ENCODE assay signal across 9 cellular contexts in the genomic region with DNA sequence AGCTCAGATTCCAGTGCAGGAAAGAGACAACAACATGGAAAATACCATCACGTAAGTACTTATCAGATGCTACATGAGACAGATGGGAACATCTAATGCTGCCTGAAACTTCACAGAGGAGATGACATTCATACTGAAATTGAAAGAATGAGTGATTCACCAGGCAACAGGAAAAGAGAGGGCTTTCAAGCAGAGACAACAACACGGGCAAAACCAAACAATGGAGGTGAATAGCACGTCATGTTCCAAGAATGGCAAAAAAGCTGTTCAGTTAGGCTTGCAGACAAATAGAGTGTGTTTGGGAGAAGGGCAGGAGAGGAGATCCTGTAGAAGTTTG. TPM values are rescaled to one million over a fixed set of nuclear protein-coding genes. Genes with fewer than 3 reads are reported as not detected.
A peak's percentile ranks its signal among the peaks of the same experiment; 100 is the strongest.
DNase-seq lines count a peak whose midpoint lies in the region; ATAC-seq, FAIRE-seq and TF ChIP-seq lines count a peak whose summit lies in the region.
"Had no signal": no experiment of that assay in that cellular context is flagged by ENCODE, and none has a peak within 500 bp of the region (broad histone marks: within the 10 kb centered on the region; RNA-seq: fewer than 3 reads in every experiment).

No MANE protein-coding gene starts in this region.

- H3K4me3 Mint-ChIP-seq in endodermal cell: no peak overlapping the region

- H3K27me3 ChIP-seq in endodermal cell (ENCODE audit: control insufficient read depth, insufficient read depth, low read length, poor library complexity, severe bottlenecking): no peaks in the 10 kb centered on the region
- no peaks in the 10 kb centered on the region for H3K27me3 ChIP-seq in upper lobe of right lung
- H3K27me3 ChIP-seq: uterus had no signal

- no peaks in the 10 kb centered on the region for H3K9me3 Mint-ChIP-seq in endodermal cell

- no peaks in the 10 kb centered on the region for H3K36me3 ChIP-seq in endodermal cell (ENCODE audit: control insufficient read depth, insufficient read depth, low read length)
- no peaks in the 10 kb centered on the region for H3K36me3 ChIP-seq in upper lobe of right lung
- no peaks in the 10 kb centered on the region for H3K36me3 ChIP-seq in kidney (ENCODE audit: control insufficient read depth in 1 of 2, insufficient read depth in 2 of 2, low read length in 2 of 2)
- H3K36me3 ChIP-seq: uterus had no signal

- no peaks in the 10 kb centered on the region for H3K36me3 Mint-ChIP-seq in endodermal cell (ENCODE audit: low read depth)

- WGBS in endodermal cell (ENCODE audit: insufficient coverage in 1 of 2, insufficient read length in 1 of 2), 2 experiments: 88% methylated on average over 3 of the region's 3 CpGs

- H3K4me1 ChIP-seq in endodermal cell (ENCODE audit: control insufficient read depth, insufficient read depth, low read length) (no peaks in the 10 kb centered on the region), upper lobe of right lung (no peaks in the 10 kb centered on the region), kidney (ENCODE audit: control insufficient read depth in 1 of 2, insufficient read depth in 1 of 2, low read depth in 1 of 2, low read length in 2 of 2) (no peaks in the 10 kb centered on the region)
- H3K4me1 ChIP-seq: uterus had no signal

- H3K27ac Mint-ChIP-seq in endodermal cell: no peak overlapping the region

- H3K9ac ChIP-seq in endodermal cell (ENCODE audit: extremely low read depth, low read length, poor library complexity, severe bottlenecking) (no peak overlapping the region), kidney (ENCODE audit: low read length in 2 of 2) (no peak overlapping the region)

- H3K4me3 ChIP-seq in cardiac fibroblast (replicated peaks in 1 of 2; ENCODE audit: low read depth in 2 of 2, low read length in 2 of 2) (no peak overlapping the region), endodermal cell (ENCODE audit: low read length) (no peak overlapping the region), upper lobe of right lung (no peak overlapping the region), kidney (ENCODE audit: low read length in 2 of 2) (no peak overlapping the region)
- H3K4me3 ChIP-seq: uterus had no signal

- intact Hi-C loops in upper lobe of right lung (cut with DNase I) (no loop called here), kidney (cut with DNase I) (no loop called here)

- TF ChIP-seq CTCF in GM10266 (IDR thresholded peaks at IDR 0.05; ENCODE audit: control insufficient read depth, insufficient read depth, low read depth, missing control alignments) (no peak), cardiac fibroblast (IDR thresholded peaks at IDR 0.05; ENCODE audit: low read depth, low read length) (no peak), endodermal cell (conservative IDR thresholded peaks at IDR 0.05) (no peak), upper lobe of right lung (IDR thresholded peaks at IDR 0.05) (no peak), kidney (IDR thresholded peaks at IDR 0.05; ENCODE audit: borderline replicate concordance, extremely low read depth, insufficient read depth) (no peak)

- no peaks in the 10 kb centered on the region for H3K9me3 ChIP-seq in endodermal cell (ENCODE audit: control insufficient read depth, low read length)
- H3K9me3 ChIP-seq in upper lobe of right lung: no peaks in the 10 kb centered on the region
- no peaks in the 10 kb centered on the region for H3K9me3 ChIP-seq in kidney (ENCODE audit: control insufficient read depth in 1 of 2, low read length in 2 of 2)
- H3K9me3 ChIP-seq: uterus had no signal

- H3K27ac ChIP-seq in endodermal cell (ENCODE audit: low read depth, low read length) (no peak overlapping the region), upper lobe of right lung (no peak overlapping the region), kidney (ENCODE audit: low read depth in 2 of 2, low read length in 2 of 2) (no peak overlapping the region)
- H3K27ac ChIP-seq: uterus had no signal

- no peak for FAIRE-seq in kidney (lab: Jason Lieb, UNC)

- H3K27me3 Mint-ChIP-seq in endodermal cell (ENCODE audit: insufficient read depth): peaks cover 3% of the 10 kb centered on the region

- DNase-seq in GM10266 (ENCODE audit: extremely low spot score) (peak; percentile 88), cardiac fibroblast (ENCODE audit: low read depth in 2 of 2) (peak; percentile 36 to 94), endodermal cell (no peak), upper lobe of right lung (no peak), DMS79 (lab: John Stamatoyannopoulos, UW) (no peak), kidney (no peak)
- DNase-seq: uterus had no signal

- no peaks in the 10 kb centered on the region for H3K4me1 Mint-ChIP-seq in endodermal cell

- ATAC-seq in GM21381 (IDR thresholded peaks at IDR 0.05; ENCODE audit: unreplicated experiment) (peak; percentile 96), HG03520 (IDR thresholded peaks at IDR 0.05; ENCODE audit: unreplicated experiment) (peak; percentile 90), upper lobe of right lung (no peak)

RNA-seq across cellular contexts. Expression of a gene that starts 39.3 kb away (rescaled TPM):
- total RNA-seq in endodermal cell (10 to 100 TPM; 31.3 to 41.6 TPM), upper lobe of right lung (17.0 TPM), kidney (23.3 TPM)
- polyA plus RNA-seq in endodermal cell (2013, experiment 1 of 2): 24.2 TPM
- 23.0 TPM for polyA plus RNA-seq in endodermal cell (2013, experiment 2 of 2)
- polyA plus RNA-seq in kidney (ENCODE audit: insufficient read depth, low read depth, low replicate concordance): 42.0 TPM

RNA-seq across cellular contexts. Expression of a gene that starts 39.4 kb away (rescaled TPM):
- 10 to 100 TPM; 15.1 to 19.4 TPM for total RNA-seq in endodermal cell
- polyA plus RNA-seq in endodermal cell (2013, experiment 1 of 2): 17.6 TPM
- polyA plus RNA-seq in endodermal cell (2013, experiment 2 of 2): 17.1 TPM
- total RNA-seq in upper lobe of right lung: 7.5 TPM
- 6.7 TPM for total RNA-seq in kidney
- 5.8 TPM for polyA plus RNA-seq in kidney (ENCODE audit: insufficient read depth, low read depth, low replicate concordance)

Comparison
In these comparisons a context has a peak if more than half of its experiments do, and no peak if none do; other contexts are left out.
1. DNase-seq: peak in GM10266 (single experiment) and cardiac fibroblast (2 of 2); none in endodermal cell (single experiment), upper lobe of right lung (single experiment), DMS79 (single experiment) and kidney (single experiment).